1 cellular context compared by ENCODE assay signal in genomic region chr11:105612766-105613165, GRCh38.
TF ChIP-seq lines count a peak whose summit lies in the region.

No MANE protein-coding gene starts in this region.

TF ChIP-seq in GM23338, 12 proteins besides CTCF, POLR2A, EP300 and RAD21 (continued from another document):
- no peak for TF ChIP-seq ZNF462 (CRISPR knock-in tag; IDR thresholded peaks at IDR 0.05)
- no peak for TF ChIP-seq POLR2AphosphoS5 (IDR thresholded peaks at IDR 0.05; ENCODE audit: low read depth)
- TF ChIP-seq REST (IDR thresholded peaks at IDR 0.05; ENCODE audit: unreplicated experiment): no peak
TF ChIP-seq in GM23338: peak in this region for 0.
